In the genomic region with DNA sequence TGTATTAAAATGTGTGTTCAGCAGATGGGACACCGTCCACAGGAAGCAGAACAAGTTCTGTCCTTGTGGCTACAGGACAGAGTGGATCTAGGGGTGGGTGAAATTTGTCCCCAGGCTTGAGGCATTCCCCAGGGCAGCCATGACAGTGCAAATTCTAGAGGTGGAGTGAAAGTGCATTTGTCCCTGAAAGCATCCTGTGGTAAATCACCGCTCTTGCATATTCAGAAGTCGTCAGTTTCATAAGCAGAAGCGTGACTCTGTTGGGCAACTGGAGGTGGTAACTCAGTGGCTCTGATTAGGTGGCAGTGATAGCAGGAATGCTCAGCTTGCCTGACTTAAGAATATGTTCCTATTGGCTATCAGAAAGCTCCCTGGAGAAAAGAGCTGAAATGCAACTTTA, we compare ENCODE assay signal across 1 cellular context.
TF ChIP-seq lines count a peak whose summit lies in the region.

No MANE protein-coding gene starts in this region.

TF ChIP-seq in K562, 482 proteins besides CTCF, POLR2A, EP300 and RAD21 (continued from another document):
- TF ChIP-seq, protein P1, sequence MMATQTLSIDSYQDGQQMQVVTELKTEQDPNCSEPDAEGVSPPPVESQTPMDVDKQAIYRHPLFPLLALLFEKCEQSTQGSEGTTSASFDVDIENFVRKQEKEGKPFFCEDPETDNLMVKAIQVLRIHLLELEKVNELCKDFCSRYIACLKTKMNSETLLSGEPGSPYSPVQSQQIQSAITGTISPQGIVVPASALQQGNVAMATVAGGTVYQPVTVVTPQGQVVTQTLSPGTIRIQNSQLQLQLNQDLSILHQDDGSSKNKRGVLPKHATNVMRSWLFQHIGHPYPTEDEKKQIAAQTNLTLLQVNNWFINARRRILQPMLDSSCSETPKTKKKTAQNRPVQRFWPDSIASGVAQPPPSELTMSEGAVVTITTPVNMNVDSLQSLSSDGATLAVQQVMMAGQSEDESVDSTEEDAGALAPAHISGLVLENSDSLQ (IDR thresholded peaks at IDR 0.05): no peak
- TF ChIP-seq ZNF551 (CRISPR knock-in tag; IDR thresholded peaks at IDR 0.05) (no peak), ELF1 (tag; IDR thresholded peaks at IDR 0.05) (no peak), CBX2 (IDR thresholded peaks at IDR 0.05; ENCODE audit: insufficient read depth, low read length, poor library complexity, severe bottlenecking) (peak; percentile 21), ZNF316 (IDR thresholded peaks at IDR 0.05) (peak; percentile 69), CEBPB (tag; IDR thresholded peaks at IDR 0.05) (peak; percentile 43), RBM34 (IDR thresholded peaks at IDR 0.05; ENCODE audit: borderline replicate concordance, insufficient read depth, low read length) (no peak), GABPB2 (CRISPR knock-in tag; conservative IDR thresholded peaks at IDR 0.05) (no peak), NBN (IDR thresholded peaks at IDR 0.05; ENCODE audit: low read depth) (no peak), SRF (CRISPR knock-in tag; IDR thresholded peaks at IDR 0.05) (no peak), ZNF384 (IDR thresholded peaks at IDR 0.05; ENCODE audit: low read depth, low read length) (no peak), ILF3 (IDR thresholded peaks at IDR 0.05; ENCODE audit: borderline replicate concordance) (no peak), NFE2 (IDR thresholded peaks at IDR 0.05; ENCODE audit: low read depth) (peak; percentile 58), ZNF134 (CRISPR knock-in tag; conservative IDR thresholded peaks at IDR 0.05) (no peak), CCAR2 (IDR thresholded peaks at IDR 0.05; ENCODE audit: low read depth, low read length) (no peak), YY1 (IDR thresholded peaks at IDR 0.05; ENCODE audit: borderline replicate concordance in 1 of 3, control insufficient read depth in 1 of 3, extremely low read depth in 1 of 3, insufficient read depth in 3 of 3, insufficient read length in 1 of 3, insufficient replicate concordance in 2 of 3, low read depth in 1 of 3, low read length in 2 of 3) (peak in 1 of 3 experiments; percentile 18), PHTF2 (CRISPR knock-in tag; IDR thresholded peaks at IDR 0.05) (no peak), SREBF1 (IDR thresholded peaks at IDR 0.05; ENCODE audit: borderline replicate concordance, low read depth, low read length) (no peak), SAFB2 (IDR thresholded peaks at IDR 0.05; ENCODE audit: borderline replicate concordance, low read depth, low read length, severe bottlenecking) (no peak)
